8 cellular contexts compared by ENCODE assay signal in the genomic region with DNA sequence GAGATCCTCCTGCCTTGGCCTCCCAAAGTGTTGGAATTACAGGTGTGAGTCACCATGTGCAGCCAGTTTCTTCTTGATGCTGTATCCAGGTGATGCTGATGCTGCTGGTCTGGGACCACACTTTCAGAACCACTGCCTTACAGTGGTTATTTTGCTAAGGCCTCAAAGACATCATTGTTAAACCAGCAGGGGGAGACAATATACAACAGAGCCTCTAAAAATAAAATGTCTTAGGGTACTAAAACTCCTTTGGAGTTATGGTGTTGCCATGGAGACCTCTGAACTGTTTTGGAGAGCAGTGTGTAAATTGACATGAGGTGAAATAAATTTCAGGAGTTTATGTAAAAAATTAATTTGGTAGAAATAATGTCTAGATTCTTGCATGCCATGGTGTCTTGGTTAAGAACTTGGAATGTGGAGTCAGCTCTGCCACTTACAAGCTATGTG. TPM values are rescaled to one million over a fixed set of nuclear protein-coding genes. Genes with fewer than 3 reads are reported as not detected.
DNase-seq lines count a peak whose midpoint lies in the region; ATAC-seq and TF ChIP-seq lines count a peak whose summit lies in the region.

No MANE protein-coding gene starts in this region.

- intact Hi-C loops in lower lobe of right lung (cut with DNase I) = loop anchor here (10.0 kb wide), 1 partner anchor 86 kb away; a partner anchor contains a TSS
- intact Hi-C loops in upper lobe of right lung (cut with DNase I) = no loop called here
- intact Hi-C loops in posterior vena cava (cut with DNase I) = no loop called here

- DNase-seq in AG09319 (ENCODE audit: extremely low read depth, low read depth) (peak; percentile 45), GM12865 (ENCODE audit: low read depth) (peak; percentile 72), NCI-H1105 treated with DMSO at 0.1 percent for 48 hours (lab: John Stamatoyannopoulos, UW) (peak; percentile 73), SW 1271 (lab: John Stamatoyannopoulos, UW) (peak; percentile 18 to 85), dermis blood vessel endothelial cell (peak; percentile 90), lower lobe of right lung (no peak), upper lobe of right lung (no peak), posterior vena cava (ENCODE audit: low spot score) (no peak)

- ATAC-seq in lower lobe of right lung (peak; percentile 66 to 67), upper lobe of right lung (peak; percentile 47)

- H3K4me1 ChIP-seq in lower lobe of right lung = peaks cover 22% of the 10 kb centered on the region
- peaks cover 16% of the 10 kb centered on the region for H3K4me1 ChIP-seq in upper lobe of right lung

- peak overlapping the region; percentile 70 for H3K27ac ChIP-seq in lower lobe of right lung
- H3K27ac ChIP-seq in upper lobe of right lung = peak overlapping the region; percentile 72

- H3K36me3 ChIP-seq in lower lobe of right lung (no peaks in the 10 kb centered on the region), upper lobe of right lung (no peaks in the 10 kb centered on the region)

- H3K4me3 ChIP-seq in GM12865 (ENCODE audit: low read depth, low read length) = peak overlapping the region; percentile 76
- no peak overlapping the region for H3K4me3 ChIP-seq in lower lobe of right lung
- no peak overlapping the region for H3K4me3 ChIP-seq in upper lobe of right lung

- no peaks in the 10 kb centered on the region for H3K9me3 ChIP-seq in lower lobe of right lung
- no peaks in the 10 kb centered on the region for H3K9me3 ChIP-seq in upper lobe of right lung

- TF ChIP-seq CTCF in AG09319 (IDR thresholded peaks at IDR 0.05; ENCODE audit: low read depth, low read length) (peak; percentile 70), GM12865 (IDR thresholded peaks at IDR 0.05; ENCODE audit: insufficient read depth, low read depth, low read length, missing control alignments) (peak; percentile 63), lower lobe of right lung (IDR thresholded peaks at IDR 0.05) (peak; percentile 60), upper lobe of right lung (IDR thresholded peaks at IDR 0.05) (peak; percentile 74)

- H3K27me3 ChIP-seq in lower lobe of right lung (ENCODE audit: low read depth) = no peaks in the 10 kb centered on the region
- H3K27me3 ChIP-seq in upper lobe of right lung = no peaks in the 10 kb centered on the region

RNA-seq across cellular contexts. Expression of a gene that starts 1.1 kb away (rescaled TPM):
- 39.5 and 61.5 TPM in 2 replicates for total RNA-seq in dermis blood vessel endothelial cell
- total RNA-seq in lower lobe of right lung = 0.77 TPM
- 2.0 TPM for total RNA-seq in upper lobe of right lung
- total RNA-seq in posterior vena cava = 1 to 10 TPM; 1.9 to 5.1 TPM

RNA-seq across cellular contexts. Expression of a gene that starts 18.6 kb away (rescaled TPM):
- 10.9 and 11.7 TPM in 2 replicates for total RNA-seq in dermis blood vessel endothelial cell
- total RNA-seq in lower lobe of right lung = 17.2 TPM
- 24.2 TPM for total RNA-seq in upper lobe of right lung
- total RNA-seq in posterior vena cava = 10 to 100 TPM; 15.4 to 17.3 TPM

RNA-seq across cellular contexts. Expression of a gene that starts 55.8 kb away (rescaled TPM):
- total RNA-seq in dermis blood vessel endothelial cell = 50.2 and 61.8 TPM in 2 replicates
- total RNA-seq in lower lobe of right lung = 108 TPM
- total RNA-seq in upper lobe of right lung = 122 TPM
- 100 to 1,000 TPM; 111 to 117 TPM for total RNA-seq in posterior vena cava

Comparison
In these comparisons a context has a peak if more than half of its experiments do, and no peak if none do; other contexts are left out.
1. DNase-seq: peak in AG09319 (single experiment), GM12865 (single experiment), NCI-H1105 treated with DMSO at 0.1 percent for 48 hours (single experiment), SW 1271 (2 of 2) and dermis blood vessel endothelial cell (single experiment); none in lower lobe of right lung (single experiment), upper lobe of right lung (single experiment) and posterior vena cava (single experiment).
2. Peak in every context shown above with its lines, with median percentiles within 50 percentile points of each other: CTCF ChIP-seq.